17 cellular contexts compared by ENCODE assay signal in the genomic region with DNA sequence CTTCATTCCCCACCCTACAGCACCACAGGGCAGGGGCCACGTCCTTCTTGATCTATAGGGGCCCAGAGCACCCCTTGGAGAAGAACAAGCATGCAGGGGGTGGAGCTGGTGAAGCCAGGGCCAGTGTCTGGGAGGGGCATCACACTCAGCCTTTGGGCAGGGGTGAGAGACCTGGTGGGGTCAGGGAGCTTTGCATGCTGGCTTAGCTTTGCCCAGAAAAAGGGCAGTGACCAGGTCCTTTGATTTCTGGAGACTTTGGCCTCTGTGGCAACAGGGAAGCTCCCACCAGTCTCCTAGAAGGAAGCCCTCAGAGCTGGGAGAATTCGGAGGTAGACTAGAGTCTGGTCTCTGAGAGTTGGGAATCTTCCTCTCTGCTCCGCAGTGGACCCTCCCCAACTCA. TPM values are rescaled to one million over a fixed set of nuclear protein-coding genes. Genes with fewer than 3 reads are reported as not detected.
DNase-seq lines count a peak whose midpoint lies in the region; ATAC-seq, FAIRE-seq and TF ChIP-seq lines count a peak whose summit lies in the region.
"Had no signal": no experiment of that assay in that cellular context is flagged by ENCODE, and none has a peak within 500 bp of the region (broad histone marks: within the 10 kb centered on the region; RNA-seq: fewer than 3 reads in every experiment).

No MANE protein-coding gene starts in this region.

- no peak for TF ChIP-seq CTCF in coronary artery (IDR thresholded peaks at IDR 0.05)
- TF ChIP-seq CTCF in HepG2 (CRISPR knock-in tag; IDR thresholded peaks at IDR 0.05), result no peak
- TF ChIP-seq CTCF in thoracic aorta (IDR thresholded peaks at IDR 0.05), result no peak
- no peak for TF ChIP-seq CTCF in prostate gland (IDR thresholded peaks at IDR 0.05)

- H3K4ac ChIP-seq in neuronal stem cell (ENCODE audit: low read length), result no peak overlapping the region

- FAIRE-seq in HepG2 (lab: Jason Lieb, UNC), result no peak
- FAIRE-seq: A204.1 had no signal

- H3K23ac ChIP-seq in neuronal stem cell (ENCODE audit: low read depth, low read length, poor library complexity), result peak overlapping the region; percentile 92

- DNase-seq in coronary artery (ENCODE audit: low spot score), result no peak
- no peak for DNase-seq in HepG2 (ENCODE audit: low spot score)
- DNase-seq in neuronal stem cell (ENCODE audit: low spot score), result no peak
- DNase-seq in thoracic aorta (ENCODE audit: low spot score), result no peak
- DNase-seq in prostate gland (ENCODE audit: low spot score), result no peak
- DNase-seq in activated CD4-positive, alpha-beta T cell treated with anti-CD3 and anti-CD28 coated beads for 36 hours, result no peak
- DNase-seq: ACHN; BE2C; CD4-positive, alpha-beta memory T cell; DMS79 treated with DMSO at 0.1 percent for 48 hours; GOT3; H9; KG1 had no signal

- H3K14ac ChIP-seq in neuronal stem cell (ENCODE audit: low read length), result no peak overlapping the region

- H3K4me3 Mint-ChIP-seq in activated CD4-positive, alpha-beta T cell treated with anti-CD3 and anti-CD28 coated beads for 36 hours, result no peak overlapping the region
- H3K4me3 Mint-ChIP-seq: CD14-positive monocyte; CD4-positive, alpha-beta memory T cell; H9 had no signal

- H4K20me1 ChIP-seq in HepG2 (ENCODE audit: insufficient read depth, low read length), result no peaks in the 10 kb centered on the region

- peak overlapping the region; percentile 22 for H2BK15ac ChIP-seq in neuronal stem cell (ENCODE audit: low read length)

- H2BK12ac ChIP-seq in neuronal stem cell (ENCODE audit: low read length), result no peak overlapping the region

- no peak overlapping the region for H2AFZ ChIP-seq in HepG2 (ENCODE audit: low read length)
- H2AFZ ChIP-seq in neuronal stem cell (ENCODE audit: low read length), result no peak overlapping the region

- CTCF ChIA-PET in HepG2 (lab: Yijun Ruan, JAX; ENCODE audit: low intra/inter-chr PET ratio, low total read pairs), result no interaction called here
- CTCF ChIA-PET in activated CD4-positive, alpha-beta T cell treated with anti-CD3 and anti-CD28 coated beads for 36 hours (lab: Charles Lee), result interaction anchor here (1.3 kb wide), 1 partner anchor 31 kb away, joined by 3 read pairs; no protein-coding TSS in a partner anchor

- no peak for TF ChIP-seq RAD21 in HepG2 (CRISPR knock-in tag; IDR thresholded peaks at IDR 0.05)

- TF ChIP-seq POLR2A in HepG2 (IDR thresholded peaks at IDR 0.05; ENCODE audit: insufficient read depth in 1 of 2, low read depth in 2 of 2, low read length in 2 of 2), result no peak
- no peak for TF ChIP-seq POLR2A in prostate gland (IDR thresholded peaks at IDR 0.05)

- H3K4me2 ChIP-seq in HepG2 (ENCODE audit: low read depth, low read length) (peak overlapping the region; percentile 86), neuronal stem cell (ENCODE audit: insufficient read depth, low read length, poor library complexity, severe bottlenecking) (no peak overlapping the region)

- intact Hi-C loops in HepG2 (cut with micrococcal nuclease; ENCODE audit: unreplicated experiment) (loop anchor here (2.0 to 10.0 kb wide), 2 partner anchors 15 to 55 kb away; a partner anchor contains a TSS), prostate gland (cut with DNase I) (no loop called here)
- intact Hi-C loops in activated CD4-positive, alpha-beta T cell treated with anti-CD3 and anti-CD28 coated beads for 36 hours (cut with DNase I, micrococcal nuclease), result no loop called here

- no peaks in the 10 kb centered on the region for H3K36me3 Mint-ChIP-seq in activated CD4-positive, alpha-beta T cell treated with anti-CD3 and anti-CD28 coated beads for 36 hours (ENCODE audit: low read depth)

- H3K79me1 ChIP-seq in neuronal stem cell (ENCODE audit: low read depth, low read length), result no peaks in the 10 kb centered on the region

- no peaks in the 10 kb centered on the region for H3K9me3 Mint-ChIP-seq in activated CD4-positive, alpha-beta T cell treated with anti-CD3 and anti-CD28 coated beads for 36 hours (ENCODE audit: low read depth)
- H3K9me3 Mint-ChIP-seq: CD14-positive monocyte; CD4-positive, alpha-beta memory T cell; H9 had no signal

- H3K27ac Mint-ChIP-seq in activated CD4-positive, alpha-beta T cell treated with anti-CD3 and anti-CD28 coated beads for 36 hours, result no peak overlapping the region
- H3K27ac Mint-ChIP-seq: CD14-positive monocyte, H9 had no signal

- no peak overlapping the region for H2BK5ac ChIP-seq in neuronal stem cell (ENCODE audit: low read length)

- no peak overlapping the region for H2BK120ac ChIP-seq in neuronal stem cell (ENCODE audit: low read depth, low read length)

- no peak for ATAC-seq in HepG2
- no peak for ATAC-seq in thoracic aorta (ENCODE audit: insufficient number of reproducible peaks, low FRiP score, low read depth)
- ATAC-seq in activated CD4-positive, alpha-beta T cell treated with anti-CD3 and anti-CD28 coated beads for 36 hours, result no peak
- no peak for ATAC-seq in esophagus mucosa
- no peak for ATAC-seq in HG02938 (IDR thresholded peaks at IDR 0.05; ENCODE audit: unreplicated experiment)

- peaks cover 72% of the 10 kb centered on the region for H3K4me1 ChIP-seq in HepG2 (ENCODE audit: insufficient read depth, low read length)
- H3K4me1 ChIP-seq in neuronal stem cell (ENCODE audit: control insufficient read depth in 2 of 2, insufficient read depth in 1 of 2, low read depth in 1 of 2, low read length in 2 of 2), result peaks cover 5 to 12% of the 10 kb centered on the region in 2 donors
- H3K4me1 ChIP-seq in thoracic aorta (ENCODE audit: control insufficient read depth in 1 of 2, low read depth in 2 of 2), result peaks cover 24 to 55% of the 10 kb centered on the region in 2 donors
- H3K4me1 ChIP-seq in prostate gland (replicated peaks), result no peaks in the 10 kb centered on the region

- H3K27me3 ChIP-seq in HepG2 (ENCODE audit: control insufficient read depth in 1 of 2, insufficient read depth in 2 of 2, low read length in 2 of 2) (no peaks in the 10 kb centered on the region), neuronal stem cell (ENCODE audit: control insufficient read depth in 3 of 3, insufficient read depth in 3 of 3, low read depth in 1 of 3, low read length in 3 of 3) (no peaks in the 10 kb centered on the region), thoracic aorta (replicated peaks; ENCODE audit: insufficient read depth) (no peaks in the 10 kb centered on the region), prostate gland (replicated peaks; ENCODE audit: insufficient read depth) (no peaks in the 10 kb centered on the region)
- H3K27me3 ChIP-seq: BE2C had no signal

- BruUV-seq in HepG2 (replicated peaks; lab: Mats Ljungman, UMichigan), result no TSS peak

- POLR2A ChIA-PET in HepG2 (lab: Yijun Ruan, JAX), result interaction anchor here (0.6 to 1.6 kb wide), 4 partner anchors 9 to 59 kb away, joined by 3 to 4 read pairs (median 4); a partner anchor contains a TSS
- POLR2A ChIA-PET in activated CD4-positive, alpha-beta T cell treated with anti-CD3 and anti-CD28 coated beads for 36 hours (lab: Charles Lee), result no interaction called here

- no peak overlapping the region for H3K18ac ChIP-seq in neuronal stem cell (ENCODE audit: low read length)

- H3K9me3 ChIP-seq in HepG2 (ENCODE audit: low read length), result no peaks in the 10 kb centered on the region
- H3K9me3 ChIP-seq in neuronal stem cell (replicated peaks in 1 of 2; ENCODE audit: control insufficient read depth in 2 of 2, insufficient read depth in 1 of 2, low read depth in 1 of 2, low read length in 2 of 2), result no peaks in the 10 kb centered on the region
- H3K9me3 ChIP-seq in thoracic aorta, result no peaks in the 10 kb centered on the region
- no peaks in the 10 kb centered on the region for H3K9me3 ChIP-seq in prostate gland
- H3K9me3 ChIP-seq: BE2C had no signal

- H3K27ac ChIP-seq in coronary artery, result peak overlapping the region in 1 of 2 donors; percentile 97
- H3K27ac ChIP-seq in HepG2 (ENCODE audit: extremely low read length, insufficient read depth, low read length), result no peak overlapping the region
- H3K27ac ChIP-seq in neuronal stem cell (replicated peaks; ENCODE audit: low read length), result no peak overlapping the region
- H3K27ac ChIP-seq in thoracic aorta, result peak overlapping the region in 1 of 2 donors; percentile 91
- H3K27ac ChIP-seq in prostate gland, result no peak overlapping the region

- H3K4me3 ChIP-seq in coronary artery, result peak overlapping the region; percentile 71
- peak overlapping the region in 2 of 3 experiments; percentile 25 to 60; a peak in 4 of 6 replicates for H3K4me3 ChIP-seq in HepG2 (replicated peaks in 1 of 3; ENCODE audit: insufficient read depth in 1 of 3, low read depth in 2 of 3, low read length in 3 of 3)
- no peak overlapping the region for H3K4me3 ChIP-seq in neuronal stem cell (ENCODE audit: low read length in 2 of 2)
- peak overlapping the region; percentile 60 for H3K4me3 ChIP-seq in thoracic aorta
- H3K4me3 ChIP-seq in prostate gland, result no peak overlapping the region

- no peak overlapping the region for H4K8ac ChIP-seq in neuronal stem cell (ENCODE audit: low read depth, low read length)

- H3K36me3 ChIP-seq in HepG2 (replicated peaks in 1 of 2; ENCODE audit: control insufficient read depth in 1 of 2, insufficient read depth in 2 of 2, low read length in 2 of 2) (no peaks in the 10 kb centered on the region), neuronal stem cell (replicated peaks in 1 of 2; ENCODE audit: control insufficient read depth in 2 of 2, insufficient read depth in 2 of 2, low read length in 2 of 2) (no peaks in the 10 kb centered on the region), thoracic aorta (peaks cover 6% of the 10 kb centered on the region), prostate gland (no peaks in the 10 kb centered on the region)
- H3K36me3 ChIP-seq: BE2C had no signal

- no peak overlapping the region for H4K91ac ChIP-seq in neuronal stem cell (ENCODE audit: low read depth, low read length, poor library complexity)

- no peaks in the 10 kb centered on the region for H3K4me1 Mint-ChIP-seq in activated CD4-positive, alpha-beta T cell treated with anti-CD3 and anti-CD28 coated beads for 36 hours

- no peak overlapping the region for H2AK5ac ChIP-seq in neuronal stem cell (ENCODE audit: low read depth, low read length)

- no peaks in the 10 kb centered on the region for H3K27me3 Mint-ChIP-seq in activated CD4-positive, alpha-beta T cell treated with anti-CD3 and anti-CD28 coated beads for 36 hours
- H3K27me3 Mint-ChIP-seq: CD4-positive, alpha-beta memory T cell had no signal

- no peak overlapping the region for H3K9ac ChIP-seq in HepG2 (ENCODE audit: insufficient read depth, low read depth, low read length)
- H3K9ac ChIP-seq in neuronal stem cell (ENCODE audit: low read depth, low read length, poor library complexity), result no peak overlapping the region

- TF ChIP-seq EP300 in HepG2 (IDR thresholded peaks at IDR 0.05; ENCODE audit: low read depth in 2 of 2, low read length in 2 of 2) (no peak), HepG2 (CRISPR knock-in tag; IDR thresholded peaks at IDR 0.05; ENCODE audit: borderline replicate concordance) (no peak)

- in situ Hi-C loops in HepG2 (cut with HindIII; ENCODE audit: extremely low pct_ligation_motif_present, low pct_unique_long_range_greater_than_20kb), result no loop called here

- no peaks in the 10 kb centered on the region for H3K79me2 ChIP-seq in HepG2 (ENCODE audit: insufficient read depth, low read length)

- no CpG with 5 or more reads among the region's 3 CpGs for WGBS in HepG2 (ENCODE audit: low lambda C conversion rate)
- WGBS in neuronal stem cell (ENCODE audit: extremely low coverage in 2 of 2, insufficient read length in 2 of 2, insufficient replicate concordance in 1 of 2), 2 donors, result no CpG with 5 or more reads among the region's 3 CpGs
- WGBS in prostate gland, result 88% methylated on average over 3 of the region's 3 CpGs

RNA-seq across cellular contexts. Expression of a gene that starts 1.0 kb away (rescaled TPM):
- total RNA-seq in HepG2 (2016; rRNA removed; fragmentation: Illumina TruSeq; extraction: Trizol), result 1.5 and 5.3 TPM in 2 replicates
- 1.1 and 1.6 TPM in 2 replicates for total RNA-seq in HepG2 (2016; cell fraction: cytosol; rRNA removed; fragmentation: Illumina TruSeq; extraction: Trizol; ENCODE audit: low read depth)
- total RNA-seq in HepG2 (2016; cell fraction: insoluble cytoplasmic fraction; rRNA removed; fragmentation: Illumina TruSeq; extraction: Trizol), result 2.2 and 6.6 TPM in 2 replicates
- total RNA-seq in HepG2 (2016; cell fraction: membrane; rRNA removed; fragmentation: Illumina TruSeq; extraction: Trizol), result 1.0 and 2.3 TPM in 2 replicates
- total RNA-seq in HepG2 (2016; cell fraction: nucleus; rRNA removed; fragmentation: Illumina TruSeq; extraction: Trizol), result 6.0 and 8.7 TPM in 2 replicates
- polyA plus RNA-seq in HepG2 (2011; rRNA removed), result 2.7 and 3.7 TPM in 2 replicates
- polyA plus RNA-seq in HepG2 (2011; cell fraction: cytosol; rRNA removed), result 1.1 and 1.6 TPM in 2 replicates
- polyA plus RNA-seq in HepG2 (2011; cell fraction: nucleus; rRNA removed), result 6.7 and 7.2 TPM in 2 replicates
- polyA plus RNA-seq in HepG2 (2012), result 0.95 TPM in 1 of 2 replicates, not detected in the other
- polyA plus RNA-seq in HepG2 (2016; cell fraction: cytosol; fragmentation: Illumina TruSeq; extraction: Trizol; ENCODE audit: low read depth), result 0.76 and 1.1 TPM in 2 replicates
- polyA plus RNA-seq in HepG2 (2016; cell fraction: insoluble cytoplasmic fraction; fragmentation: Illumina TruSeq; extraction: Trizol; ENCODE audit: low read depth), result 1.3 and 1.6 TPM in 2 replicates
- polyA plus RNA-seq in HepG2 (2016; cell fraction: membrane; fragmentation: Illumina TruSeq; extraction: Trizol; ENCODE audit: low read depth), result 1.2 and 1.4 TPM in 2 replicates
- 10.2 and 12.6 TPM in 2 replicates for polyA plus RNA-seq in HepG2 (2016; cell fraction: nucleus; fragmentation: Illumina TruSeq; extraction: Trizol; ENCODE audit: insufficient read depth, low read depth)
- polyA minus RNA-seq in HepG2 (2011; rRNA and poly(A)+ RNA removed; ENCODE audit: low replicate concordance), result 1.8 and 2.5 TPM in 2 replicates
- 0.59 and 0.97 TPM in 2 replicates for polyA minus RNA-seq in HepG2 (2011; cell fraction: cytosol; rRNA and poly(A)+ RNA removed)
- polyA minus RNA-seq in HepG2 (2011; cell fraction: nucleus; rRNA and poly(A)+ RNA removed), result 0.64 and 2.5 TPM in 2 replicates
- 1.4 TPM for polyA plus RNA-seq in neuronal stem cell (2013, experiment 1 of 2)
- polyA plus RNA-seq in neuronal stem cell (2013, experiment 2 of 2), result 1.7 TPM
- total RNA-seq in thoracic aorta, result 10 to 100 TPM; 50.6 to 51.4 TPM
- 1 to 10 TPM; 4.9 to 5.5 TPM for total RNA-seq in prostate gland
- total RNA-seq in activated CD4-positive, alpha-beta T cell treated with anti-CD3 and anti-CD28 coated beads for 36 hours, result 1 to 10 TPM; 4.0 to 6.5 TPM
- total RNA-seq in esophagus mucosa, result 2.1 TPM

RNA-seq across cellular contexts. Expression of a gene that starts 5.3 kb away (rescaled TPM):
- total RNA-seq in HepG2 (2016; rRNA removed; fragmentation: Illumina TruSeq; extraction: Trizol) (1.3 and 1.4 TPM in 2 replicates), thoracic aorta (10 to 100 TPM; 21.0 to 33.8 TPM), prostate gland (10 to 100 TPM; 10.5 to 14.4 TPM), esophagus mucosa (0.40 TPM)
- 1.1 TPM in 1 of 2 replicates, not detected in the other for total RNA-seq in HepG2 (2016; cell fraction: cytosol; rRNA removed; fragmentation: Illumina TruSeq; extraction: Trizol; ENCODE audit: low read depth)
- total RNA-seq in HepG2 (2016; cell fraction: insoluble cytoplasmic fraction; rRNA removed; fragmentation: Illumina TruSeq; extraction: Trizol), result 1.8 and 2.0 TPM in 2 replicates
- total RNA-seq in HepG2 (2016; cell fraction: membrane; rRNA removed; fragmentation: Illumina TruSeq; extraction: Trizol), result 0.62 and 1.3 TPM in 2 replicates
- total RNA-seq in HepG2 (2016; cell fraction: nucleus; rRNA removed; fragmentation: Illumina TruSeq; extraction: Trizol), result 1.5 and 1.8 TPM in 2 replicates
- polyA plus RNA-seq in HepG2 (2011; rRNA removed), result 0.60 and 0.84 TPM in 2 replicates
- 0.46 and 0.76 TPM in 2 replicates for polyA plus RNA-seq in HepG2 (2011; cell fraction: cytosol; rRNA removed)
- 8.5 TPM in 2 replicates for polyA plus RNA-seq in HepG2 (2011; cell fraction: nucleus; rRNA removed)
- 0.59 and 1.6 TPM in 2 replicates for polyA plus RNA-seq in HepG2 (2012)
- polyA plus RNA-seq in HepG2 (2016; cell fraction: cytosol; fragmentation: Illumina TruSeq; extraction: Trizol; ENCODE audit: low read depth), result 0.95 and 1.2 TPM in 2 replicates
- polyA plus RNA-seq in HepG2 (2016; cell fraction: insoluble cytoplasmic fraction; fragmentation: Illumina TruSeq; extraction: Trizol; ENCODE audit: low read depth), result 1.7 and 2.2 TPM in 2 replicates
- 0.33 and 0.93 TPM in 2 replicates for polyA plus RNA-seq in HepG2 (2016; cell fraction: membrane; fragmentation: Illumina TruSeq; extraction: Trizol; ENCODE audit: low read depth)
- 4.6 and 6.7 TPM in 2 replicates for polyA plus RNA-seq in HepG2 (2016; cell fraction: nucleus; fragmentation: Illumina TruSeq; extraction: Trizol; ENCODE audit: insufficient read depth, low read depth)
- polyA minus RNA-seq in HepG2 (2011; rRNA and poly(A)+ RNA removed; ENCODE audit: low replicate concordance), result 0.54 TPM in 1 of 2 replicates, not detected in the other
- polyA minus RNA-seq in HepG2 (2011; cell fraction: cytosol; rRNA and poly(A)+ RNA removed), result not detected in 2 replicates
- polyA minus RNA-seq in HepG2 (2011; cell fraction: nucleus; rRNA and poly(A)+ RNA removed), result not detected in 2 replicates
- 10.7 TPM for polyA plus RNA-seq in neuronal stem cell (2013, experiment 1 of 2)
- 10.5 TPM for polyA plus RNA-seq in neuronal stem cell (2013, experiment 2 of 2)
- 1 to 10 TPM in 1 of 2 experiments, not detected in 1; 2.8 TPM for total RNA-seq in activated CD4-positive, alpha-beta T cell treated with anti-CD3 and anti-CD28 coated beads for 36 hours
- polyA plus RNA-seq: CD4-positive, alpha-beta memory T cell had no signal

RNA-seq across cellular contexts. Expression of a gene that starts 34.9 kb away (rescaled TPM):
- total RNA-seq in HepG2 (2016; rRNA removed; fragmentation: Illumina TruSeq; extraction: Trizol) (38.9 and 105 TPM in 2 replicates), thoracic aorta (10 to 100 TPM in 1 of 2 donors, 1 to 10 TPM in 1; 2.6 to 14.2 TPM), prostate gland (1 to 10 TPM in 1 of 2 donors, under 1 TPM in 1; 0.46 to 9.6 TPM), esophagus mucosa (0.12 TPM)
- 10.8 and 12.0 TPM in 2 replicates for total RNA-seq in HepG2 (2016; cell fraction: cytosol; rRNA removed; fragmentation: Illumina TruSeq; extraction: Trizol; ENCODE audit: low read depth)
- 37.6 and 103 TPM in 2 replicates for total RNA-seq in HepG2 (2016; cell fraction: insoluble cytoplasmic fraction; rRNA removed; fragmentation: Illumina TruSeq; extraction: Trizol)
- 14.7 and 16.8 TPM in 2 replicates for total RNA-seq in HepG2 (2016; cell fraction: membrane; rRNA removed; fragmentation: Illumina TruSeq; extraction: Trizol)
- total RNA-seq in HepG2 (2016; cell fraction: nucleus; rRNA removed; fragmentation: Illumina TruSeq; extraction: Trizol), result 132 and 140 TPM in 2 replicates
- polyA plus RNA-seq in HepG2 (2011; rRNA removed), result 632 and 1,233 TPM in 2 replicates
- 347 and 666 TPM in 2 replicates for polyA plus RNA-seq in HepG2 (2011; cell fraction: cytosol; rRNA removed)
- 3,464 and 4,379 TPM in 2 replicates for polyA plus RNA-seq in HepG2 (2011; cell fraction: nucleus; rRNA removed)
- 718 and 962 TPM in 2 replicates for polyA plus RNA-seq in HepG2 (2012)
- 7.0 and 7.3 TPM in 2 replicates for polyA plus RNA-seq in HepG2 (2016; cell fraction: cytosol; fragmentation: Illumina TruSeq; extraction: Trizol; ENCODE audit: low read depth)
- 31.3 and 36.2 TPM in 2 replicates for polyA plus RNA-seq in HepG2 (2016; cell fraction: insoluble cytoplasmic fraction; fragmentation: Illumina TruSeq; extraction: Trizol; ENCODE audit: low read depth)
- polyA plus RNA-seq in HepG2 (2016; cell fraction: membrane; fragmentation: Illumina TruSeq; extraction: Trizol; ENCODE audit: low read depth), result 10.3 TPM in 2 replicates
- 273 and 284 TPM in 2 replicates for polyA plus RNA-seq in HepG2 (2016; cell fraction: nucleus; fragmentation: Illumina TruSeq; extraction: Trizol; ENCODE audit: insufficient read depth, low read depth)
- polyA minus RNA-seq in HepG2 (2011; rRNA and poly(A)+ RNA removed; ENCODE audit: low replicate concordance), result 0.26 and 415 TPM in 2 replicates
- 134 and 348 TPM in 2 replicates for polyA minus RNA-seq in HepG2 (2011; cell fraction: cytosol; rRNA and poly(A)+ RNA removed)
- 662 and 1,024 TPM in 2 replicates for polyA minus RNA-seq in HepG2 (2011; cell fraction: nucleus; rRNA and poly(A)+ RNA removed)
- 0.07 TPM for polyA plus RNA-seq in neuronal stem cell (2013, experiment 1 of 2)
- 0.08 TPM for polyA plus RNA-seq in neuronal stem cell (2013, experiment 2 of 2)
- not detected for total RNA-seq in activated CD4-positive, alpha-beta T cell treated with anti-CD3 and anti-CD28 coated beads for 36 hours
- total RNA-seq: CD4-positive, alpha-beta memory T cell; H9 had no signal
- polyA plus RNA-seq: CD14-positive monocyte; CD4-positive, alpha-beta memory T cell had no signal

RNA-seq across cellular contexts. Expression of a gene that starts 52.1 kb away (rescaled TPM):
- total RNA-seq in HepG2 (2016; rRNA removed; fragmentation: Illumina TruSeq; extraction: Trizol), result 9.8 and 12.3 TPM in 2 replicates
- 7.6 and 10.0 TPM in 2 replicates for total RNA-seq in HepG2 (2016; cell fraction: cytosol; rRNA removed; fragmentation: Illumina TruSeq; extraction: Trizol; ENCODE audit: low read depth)
- 7.8 and 12.6 TPM in 2 replicates for total RNA-seq in HepG2 (2016; cell fraction: insoluble cytoplasmic fraction; rRNA removed; fragmentation: Illumina TruSeq; extraction: Trizol)
- total RNA-seq in HepG2 (2016; cell fraction: membrane; rRNA removed; fragmentation: Illumina TruSeq; extraction: Trizol), result 10.1 and 13.2 TPM in 2 replicates
- total RNA-seq in HepG2 (2016; cell fraction: nucleus; rRNA removed; fragmentation: Illumina TruSeq; extraction: Trizol), result 10.1 and 14.4 TPM in 2 replicates
- polyA plus RNA-seq in HepG2 (2011; rRNA removed), result 19.6 and 46.5 TPM in 2 replicates
- polyA plus RNA-seq in HepG2 (2011; cell fraction: cytosol; rRNA removed), result 19.0 and 27.6 TPM in 2 replicates
- 84.4 and 124 TPM in 2 replicates for polyA plus RNA-seq in HepG2 (2011; cell fraction: nucleus; rRNA removed)
- 39.9 and 42.6 TPM in 2 replicates for polyA plus RNA-seq in HepG2 (2012)
- polyA plus RNA-seq in HepG2 (2016; cell fraction: cytosol; fragmentation: Illumina TruSeq; extraction: Trizol; ENCODE audit: low read depth), result 8.5 and 8.8 TPM in 2 replicates
- polyA plus RNA-seq in HepG2 (2016; cell fraction: insoluble cytoplasmic fraction; fragmentation: Illumina TruSeq; extraction: Trizol; ENCODE audit: low read depth), result 9.1 and 10.1 TPM in 2 replicates
- 8.5 and 11.6 TPM in 2 replicates for polyA plus RNA-seq in HepG2 (2016; cell fraction: membrane; fragmentation: Illumina TruSeq; extraction: Trizol; ENCODE audit: low read depth)
- 21.9 and 26.1 TPM in 2 replicates for polyA plus RNA-seq in HepG2 (2016; cell fraction: nucleus; fragmentation: Illumina TruSeq; extraction: Trizol; ENCODE audit: insufficient read depth, low read depth)
- polyA minus RNA-seq in HepG2 (2011; rRNA and poly(A)+ RNA removed; ENCODE audit: low replicate concordance), result 17.9 TPM in 1 of 2 replicates, not detected in the other
- 5.0 and 10.8 TPM in 2 replicates for polyA minus RNA-seq in HepG2 (2011; cell fraction: cytosol; rRNA and poly(A)+ RNA removed)
- 9.7 and 16.8 TPM in 2 replicates for polyA minus RNA-seq in HepG2 (2011; cell fraction: nucleus; rRNA and poly(A)+ RNA removed)
- not detected for polyA plus RNA-seq in neuronal stem cell (2013, experiment 1 of 2)
- not detected for polyA plus RNA-seq in neuronal stem cell (2013, experiment 2 of 2)
- total RNA-seq in thoracic aorta, result not detected
- total RNA-seq in prostate gland, result 1 to 10 TPM in 1 of 2 donors, not detected in 1; 3.5 TPM
- not detected for total RNA-seq in activated CD4-positive, alpha-beta T cell treated with anti-CD3 and anti-CD28 coated beads for 36 hours
- total RNA-seq in esophagus mucosa, result 0.12 TPM
- total RNA-seq: CD4-positive, alpha-beta memory T cell; H9 had no signal
- polyA plus RNA-seq: CD4-positive, alpha-beta memory T cell had no signal

RNA-seq across cellular contexts. Expression of a gene that starts 58.7 kb away (rescaled TPM):
- total RNA-seq in HepG2 (2016; rRNA removed; fragmentation: Illumina TruSeq; extraction: Trizol) (38.0 and 38.5 TPM in 2 replicates), thoracic aorta (10 to 100 TPM; 17.5 to 24.4 TPM), prostate gland (10 to 100 TPM; 24.5 to 49.9 TPM), esophagus mucosa (14.7 TPM)
- total RNA-seq in HepG2 (2016; cell fraction: cytosol; rRNA removed; fragmentation: Illumina TruSeq; extraction: Trizol; ENCODE audit: low read depth), result 18.0 and 19.7 TPM in 2 replicates
- 34.9 and 36.4 TPM in 2 replicates for total RNA-seq in HepG2 (2016; cell fraction: insoluble cytoplasmic fraction; rRNA removed; fragmentation: Illumina TruSeq; extraction: Trizol)
- 51.1 and 53.4 TPM in 2 replicates for total RNA-seq in HepG2 (2016; cell fraction: membrane; rRNA removed; fragmentation: Illumina TruSeq; extraction: Trizol)
- 26.1 and 33.6 TPM in 2 replicates for total RNA-seq in HepG2 (2016; cell fraction: nucleus; rRNA removed; fragmentation: Illumina TruSeq; extraction: Trizol)
- polyA plus RNA-seq in HepG2 (2011; rRNA removed), result 16.5 and 16.7 TPM in 2 replicates
- 8.4 and 11.3 TPM in 2 replicates for polyA plus RNA-seq in HepG2 (2011; cell fraction: cytosol; rRNA removed)
- polyA plus RNA-seq in HepG2 (2011; cell fraction: nucleus; rRNA removed), result 13.6 and 17.2 TPM in 2 replicates
- polyA plus RNA-seq in HepG2 (2012), result 13.3 and 14.9 TPM in 2 replicates
- 8.7 and 9.1 TPM in 2 replicates for polyA plus RNA-seq in HepG2 (2016; cell fraction: cytosol; fragmentation: Illumina TruSeq; extraction: Trizol; ENCODE audit: low read depth)
- polyA plus RNA-seq in HepG2 (2016; cell fraction: insoluble cytoplasmic fraction; fragmentation: Illumina TruSeq; extraction: Trizol; ENCODE audit: low read depth), result 27.2 and 31.1 TPM in 2 replicates
- polyA plus RNA-seq in HepG2 (2016; cell fraction: membrane; fragmentation: Illumina TruSeq; extraction: Trizol; ENCODE audit: low read depth), result 22.7 and 22.9 TPM in 2 replicates
- 31.4 and 31.8 TPM in 2 replicates for polyA plus RNA-seq in HepG2 (2016; cell fraction: nucleus; fragmentation: Illumina TruSeq; extraction: Trizol; ENCODE audit: insufficient read depth, low read depth)
- polyA minus RNA-seq in HepG2 (2011; rRNA and poly(A)+ RNA removed; ENCODE audit: low replicate concordance), result 8.2 and 15.1 TPM in 2 replicates
- 12.0 and 14.8 TPM in 2 replicates for polyA minus RNA-seq in HepG2 (2011; cell fraction: cytosol; rRNA and poly(A)+ RNA removed)
- polyA minus RNA-seq in HepG2 (2011; cell fraction: nucleus; rRNA and poly(A)+ RNA removed), result 31.7 and 49.4 TPM in 2 replicates
- 15.7 TPM for polyA plus RNA-seq in neuronal stem cell (2013, experiment 1 of 2)
- 16.7 TPM for polyA plus RNA-seq in neuronal stem cell (2013, experiment 2 of 2)
- 10 to 100 TPM; 19.1 to 21.4 TPM for total RNA-seq in activated CD4-positive, alpha-beta T cell treated with anti-CD3 and anti-CD28 coated beads for 36 hours

Comparison
In these comparisons a context has a peak if more than half of its experiments do, and no peak if none do; other contexts are left out.
1. H3K4me3 ChIP-seq: peak in coronary artery (single experiment), HepG2 (2 of 3) and thoracic aorta (single experiment); none in neuronal stem cell (0 of 2) and prostate gland (0 of 2).